ENCODE assay signal across 18 cellular contexts in genomic region chr17:78652024-78652423, GRCh38.
DNase-seq lines count a peak whose midpoint lies in the region; ATAC-seq, FAIRE-seq and TF ChIP-seq lines count a peak whose summit lies in the region.
"Had no signal": no experiment of that assay in that cellular context is flagged by ENCODE, and none has a peak within 500 bp of the region (broad histone marks: within the 10 kb centered on the region; RNA-seq: fewer than 3 reads in every experiment).

No MANE protein-coding gene starts in this region.

- in situ Hi-C loops in HepG2 (cut with HindIII; ENCODE audit: extremely low pct_ligation_motif_present, low pct_unique_long_range_greater_than_20kb), result no loop called here

- TF ChIP-seq POLR2A in HepG2 (IDR thresholded peaks at IDR 0.05; ENCODE audit: insufficient read depth in 1 of 2, low read depth in 2 of 2, low read length in 2 of 2) (no peak), right lobe of liver (IDR thresholded peaks at IDR 0.05) (no peak), sigmoid colon (IDR thresholded peaks at IDR 0.05) (no peak)

- WGBS in HepG2 (ENCODE audit: low lambda C conversion rate), result 79% methylated on average over 1 of the region's 1 CpG
- no CpG with 5 or more reads among the region's 1 CpG for WGBS in right lobe of liver (ENCODE audit: insufficient coverage, low coverage, low lambda C conversion rate, missing lambda C conversion rate)
- WGBS in sigmoid colon, 2 donors, result 96 to 100% methylated on average over 1 of the region's 1 CpG

- no peaks in the 10 kb centered on the region for H4K20me1 ChIP-seq in HepG2 (ENCODE audit: insufficient read depth, low read length)

- TF ChIP-seq RAD21 in HepG2 (CRISPR knock-in tag; IDR thresholded peaks at IDR 0.05), result no peak

- DNase-seq in HepG2 (ENCODE audit: low spot score) (no peak), right lobe of liver (no peak), coronary artery (ENCODE audit: low spot score) (peak; percentile 21), sigmoid colon (peak; percentile 10), NCI-H2107 (lab: John Stamatoyannopoulos, UW) (no peak), RKO (ENCODE audit: low spot score) (no peak)
- DNase-seq: C1 segment of cervical spinal cord; Caco-2; CD4-positive, CD25-positive, alpha-beta regulatory T cell; CD8-positive, alpha-beta T cell; DMS153; DND-41; GOT3; HFFc6 had no signal

- ATAC-seq in HepG2, result no peak
- no peak for ATAC-seq in right lobe of liver
- ATAC-seq: CD8-positive, alpha-beta T cell had no signal

- H2AFZ ChIP-seq in HepG2 (ENCODE audit: low read length), result no peak overlapping the region

- no peaks in the 10 kb centered on the region for H3K36me3 ChIP-seq in HepG2 (replicated peaks in 1 of 2; ENCODE audit: control insufficient read depth in 1 of 2, insufficient read depth in 2 of 2, low read length in 2 of 2)
- no peaks in the 10 kb centered on the region for H3K36me3 ChIP-seq in right lobe of liver
- H3K36me3 ChIP-seq in sigmoid colon, result no peaks in the 10 kb centered on the region
- H3K36me3 ChIP-seq: HAP-1 had no signal

- no peak for TF ChIP-seq CTCF in HepG2 (CRISPR knock-in tag; IDR thresholded peaks at IDR 0.05)
- no peak for TF ChIP-seq CTCF in right lobe of liver (IDR thresholded peaks at IDR 0.05)
- no peak for TF ChIP-seq CTCF in coronary artery (IDR thresholded peaks at IDR 0.05)
- TF ChIP-seq CTCF in sigmoid colon (IDR thresholded peaks at IDR 0.05), result no peak

- intact Hi-C loops in HepG2 (cut with micrococcal nuclease; ENCODE audit: unreplicated experiment), result no loop called here
- intact Hi-C loops in right lobe of liver (cut with DNase I), result no loop called here
- intact Hi-C loops in sigmoid colon (cut with DNase I), result no loop called here

- H3K4me3 ChIP-seq in HepG2 (replicated peaks in 1 of 3; ENCODE audit: insufficient read depth in 1 of 3, low read depth in 2 of 3, low read length in 3 of 3) (no peak overlapping the region), right lobe of liver (no peak overlapping the region), coronary artery (no peak overlapping the region), sigmoid colon (no peak overlapping the region)
- H3K4me3 ChIP-seq: HAP-1 had no signal

- POLR2A ChIA-PET in HepG2 (lab: Yijun Ruan, JAX), result no interaction called here

- no TSS peak for BruUV-seq in HepG2 (replicated peaks; lab: Mats Ljungman, UMichigan)

- H3K4me1 ChIP-seq in HepG2 (ENCODE audit: insufficient read depth, low read length) (peaks cover 70% of the 10 kb centered on the region), right lobe of liver (no peaks in the 10 kb centered on the region), sigmoid colon (no peaks in the 10 kb centered on the region)
- H3K4me1 ChIP-seq: HAP-1 had no signal

- no peak for FAIRE-seq in HepG2 (lab: Jason Lieb, UNC)
- FAIRE-seq: G401.6, GM12892, H54 had no signal

- no peaks in the 10 kb centered on the region for H3K79me2 ChIP-seq in HepG2 (ENCODE audit: insufficient read depth, low read length)

- no peak overlapping the region for H3K27ac ChIP-seq in HepG2 (ENCODE audit: extremely low read length, insufficient read depth, low read length)
- no peak overlapping the region for H3K27ac ChIP-seq in right lobe of liver
- no peak overlapping the region for H3K27ac ChIP-seq in coronary artery
- no peak overlapping the region for H3K27ac ChIP-seq in sigmoid colon

- H3K9me3 ChIP-seq in HepG2 (ENCODE audit: low read length) (0 out of 2 replicates have a peak, but pooled peaks cover 3% of the 10 kb centered on the region), right lobe of liver (no peaks in the 10 kb centered on the region), sigmoid colon (no peaks in the 10 kb centered on the region)
- H3K9me3 ChIP-seq: HAP-1 had no signal

- no peak overlapping the region for H3K9ac ChIP-seq in HepG2 (ENCODE audit: insufficient read depth, low read depth, low read length)

- no peak overlapping the region for H3K4me2 ChIP-seq in HepG2 (ENCODE audit: low read depth, low read length)

- H3K27me3 ChIP-seq in HepG2 (ENCODE audit: control insufficient read depth in 1 of 2, insufficient read depth in 2 of 2, low read length in 2 of 2) (no peaks in the 10 kb centered on the region), right lobe of liver (no peaks in the 10 kb centered on the region), sigmoid colon (no peaks in the 10 kb centered on the region)

- TF ChIP-seq EP300 in HepG2 (IDR thresholded peaks at IDR 0.05; ENCODE audit: low read depth in 2 of 2, low read length in 2 of 2), result peak in 1 of 2 experiments; percentile 37; a peak in 1 of 4 replicates
- TF ChIP-seq EP300 in HepG2 (CRISPR knock-in tag; IDR thresholded peaks at IDR 0.05; ENCODE audit: borderline replicate concordance), result no peak
- TF ChIP-seq EP300 in sigmoid colon (IDR thresholded peaks at IDR 0.05), result no peak

- CTCF ChIA-PET in HepG2 (lab: Yijun Ruan, JAX; ENCODE audit: low intra/inter-chr PET ratio, low total read pairs), result no interaction called here

TF ChIP-seq in HepG2, 621 proteins besides CTCF, POLR2A, EP300 and RAD21 (continues in another document):
- TF ChIP-seq ZNF878 (CRISPR knock-in tag; IDR thresholded peaks at IDR 0.05), result 0 out of 2 replicates have a peak, but pooled peaks have one; percentile 33
- TF ChIP-seq FOXP4 (CRISPR knock-in tag; IDR thresholded peaks at IDR 0.05), result peak; percentile 90
- TF ChIP-seq SOX5 (CRISPR knock-in tag; IDR thresholded peaks at IDR 0.05; ENCODE audit: borderline replicate concordance), result peak; percentile 55; the same call in 1 of the 2 replicates
- peak; percentile 60; the same call in 1 of the 2 replicates for TF ChIP-seq CEBPB (IDR thresholded peaks at IDR 0.05; ENCODE audit: borderline replicate concordance, low read depth, low read length)
- TF ChIP-seq PAXIP1 (CRISPR knock-in tag; conservative IDR thresholded peaks at IDR 0.05), result peak; percentile 52
- peak; percentile 95 for TF ChIP-seq MEIS2 (CRISPR knock-in tag; IDR thresholded peaks at IDR 0.05)
- peak; percentile 37; the same call in 1 of the 2 replicates for TF ChIP-seq TBX3 (IDR thresholded peaks at IDR 0.05; ENCODE audit: borderline replicate concordance)
- TF ChIP-seq ZMYM4 (CRISPR knock-in tag; IDR thresholded peaks at IDR 0.05), result peak; percentile 25; the same call in 1 of the 2 replicates
- peak; percentile 69 for TF ChIP-seq FOSL2 (CRISPR knock-in tag; IDR thresholded peaks at IDR 0.05)
- no peak for TF ChIP-seq ZNF619 (CRISPR knock-in tag; IDR thresholded peaks at IDR 0.05)
- TF ChIP-seq KAT2B (IDR thresholded peaks at IDR 0.05; ENCODE audit: borderline replicate concordance, low read depth, low read length), result no peak
- TF ChIP-seq CEBPG (CRISPR knock-in tag; IDR thresholded peaks at IDR 0.05), result peak; percentile 73
- peak; percentile 78 for TF ChIP-seq HOXA3 (CRISPR knock-in tag; IDR thresholded peaks at IDR 0.05)
- TF ChIP-seq, protein P1, sequence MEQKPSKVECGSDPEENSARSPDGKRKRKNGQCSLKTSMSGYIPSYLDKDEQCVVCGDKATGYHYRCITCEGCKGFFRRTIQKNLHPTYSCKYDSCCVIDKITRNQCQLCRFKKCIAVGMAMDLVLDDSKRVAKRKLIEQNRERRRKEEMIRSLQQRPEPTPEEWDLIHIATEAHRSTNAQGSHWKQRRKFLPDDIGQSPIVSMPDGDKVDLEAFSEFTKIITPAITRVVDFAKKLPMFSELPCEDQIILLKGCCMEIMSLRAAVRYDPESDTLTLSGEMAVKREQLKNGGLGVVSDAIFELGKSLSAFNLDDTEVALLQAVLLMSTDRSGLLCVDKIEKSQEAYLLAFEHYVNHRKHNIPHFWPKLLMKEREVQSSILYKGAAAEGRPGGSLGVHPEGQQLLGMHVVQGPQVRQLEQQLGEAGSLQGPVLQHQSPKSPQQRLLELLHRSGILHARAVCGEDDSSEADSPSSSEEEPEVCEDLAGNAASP (CRISPR knock-in tag; IDR thresholded peaks at IDR 0.05; ENCODE audit: borderline replicate concordance), result peak; percentile 82; the same call in 1 of the 2 replicates
- TF ChIP-seq DPF2 (CRISPR knock-in tag; IDR thresholded peaks at IDR 0.05; ENCODE audit: borderline replicate concordance, low read depth), result no peak

Comparison
In these comparisons a context has a peak if more than half of its experiments do, and no peak if none do; other contexts are left out.
1. DNase-seq: peak in coronary artery (single experiment) and sigmoid colon (single experiment); none in HepG2 (single experiment), right lobe of liver (0 of 3), NCI-H2107 (single experiment) and RKO (single experiment).